10 cellular contexts compared by ENCODE assay signal in the genomic region with DNA sequence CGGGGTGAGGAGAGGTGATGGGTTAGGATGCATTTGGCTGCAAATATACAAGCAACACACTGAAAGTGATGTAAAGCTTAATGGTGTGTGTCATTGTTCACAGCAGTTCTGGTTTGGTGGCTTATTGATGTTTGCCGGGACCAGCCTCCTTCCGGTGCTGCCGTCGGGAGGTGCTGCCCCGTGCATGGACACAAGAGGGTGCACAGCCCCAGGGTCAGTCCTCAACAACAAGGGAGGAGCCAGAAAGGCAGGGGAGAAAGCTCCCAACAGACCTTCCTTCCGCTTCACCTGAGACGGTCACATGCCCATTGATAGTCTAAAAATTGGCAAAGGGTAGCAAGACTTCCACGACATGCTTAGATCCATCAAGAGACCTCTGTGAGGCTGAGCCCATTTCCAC. TPM values are rescaled to one million over a fixed set of nuclear protein-coding genes. Genes with fewer than 3 reads are reported as not detected.
DNase-seq lines count a peak whose midpoint lies in the region; ATAC-seq and TF ChIP-seq lines count a peak whose summit lies in the region.
"Had no signal": no experiment of that assay in that cellular context is flagged by ENCODE, and none has a peak within 500 bp of the region (broad histone marks: within the 10 kb centered on the region; RNA-seq: fewer than 3 reads in every experiment).

No MANE protein-coding gene starts in this region.

- H3K27me3 ChIP-seq in right lobe of liver (no peaks in the 10 kb centered on the region), smooth muscle cell (ENCODE audit: low read depth) (no peaks in the 10 kb centered on the region)
- H3K27me3 ChIP-seq: cardiac muscle cell had no signal

- H3K9me3 ChIP-seq in right lobe of liver (no peaks in the 10 kb centered on the region), smooth muscle cell (replicated peaks; ENCODE audit: low read depth) (no peaks in the 10 kb centered on the region)

- no peak overlapping the region for H2AFZ ChIP-seq in smooth muscle cell (ENCODE audit: low read depth)

- H3K27ac ChIP-seq in right lobe of liver (no peak overlapping the region), smooth muscle cell (ENCODE audit: low read depth) (no peak overlapping the region)
- H3K27ac ChIP-seq: cardiac muscle cell had no signal

- H3K36me3 Mint-ChIP-seq in Calu3 (ENCODE audit: insufficient read depth, unreplicated experiment) (no peaks in the 10 kb centered on the region), HFFc6 (ENCODE audit: low read depth) (no peaks in the 10 kb centered on the region)
- H3K36me3 Mint-ChIP-seq in activated T-helper 17 cell treated with anti-CD3 and anti-CD28 coated beads, Interleukin-2, amount 50 U/mL, for 72 hours (ENCODE audit: low read depth) = no peaks in the 10 kb centered on the region

- H3K4me1 ChIP-seq in right lobe of liver = no peaks in the 10 kb centered on the region
- H3K4me1 ChIP-seq in smooth muscle cell (ENCODE audit: low read depth) = peaks cover 9% of the 10 kb centered on the region

- WGBS in right lobe of liver (ENCODE audit: insufficient coverage, low coverage, low lambda C conversion rate, missing lambda C conversion rate) = 35% methylated on average over 4 of the region's 9 CpGs
- WGBS in smooth muscle cell (ENCODE audit: low lambda C conversion rate) = 91% methylated on average over 9 of the region's 9 CpGs

- no peaks in the 10 kb centered on the region for H4K20me1 ChIP-seq in smooth muscle cell (ENCODE audit: low read depth)

- BruUV-seq in Calu3 (replicated peaks; lab: Mats Ljungman, UMichigan) = no TSS peak

- H3F3A ChIP-seq in smooth muscle cell (ENCODE audit: low read depth) = no peaks in the 10 kb centered on the region

- no peaks in the 10 kb centered on the region for H3K79me2 ChIP-seq in smooth muscle cell (ENCODE audit: low read depth)

- no peaks in the 10 kb centered on the region for H3K4me1 Mint-ChIP-seq in Calu3 (ENCODE audit: low read depth, unreplicated experiment)
- H3K4me1 Mint-ChIP-seq in HFFc6 (ENCODE audit: low read depth) = peaks cover 24% of the 10 kb centered on the region
- H3K4me1 Mint-ChIP-seq in activated T-helper 17 cell treated with anti-CD3 and anti-CD28 coated beads, Interleukin-2, amount 50 U/mL, for 72 hours = no peaks in the 10 kb centered on the region

- H3K27ac Mint-ChIP-seq in Calu3 (ENCODE audit: unreplicated experiment) (no peak overlapping the region), HFFc6 (no peak overlapping the region)
- H3K27ac Mint-ChIP-seq in activated T-helper 17 cell treated with anti-CD3 and anti-CD28 coated beads, Interleukin-2, amount 50 U/mL, for 72 hours = no peak overlapping the region
- H3K27ac Mint-ChIP-seq: nephron had no signal

- intact Hi-C loops in Calu3 (cut with micrococcal nuclease; ENCODE audit: unreplicated experiment) (no loop called here), right lobe of liver (cut with DNase I) (no loop called here)

- ATAC-seq in activated T-helper 17 cell treated with anti-CD3 and anti-CD28 coated beads, Interleukin-2, amount 50 U/mL, for 72 hours (replicated peaks) = peak; percentile 19
- peak; percentile 98 to 100 (median 100) for ATAC-seq in right lobe of liver

- H3K27me3 Mint-ChIP-seq in Calu3 (ENCODE audit: unreplicated experiment) (no peaks in the 10 kb centered on the region), HFFc6 (ENCODE audit: insufficient read depth) (no peaks in the 10 kb centered on the region; the same call in 1 of the 2 replicates)
- peaks cover 34% of the 10 kb centered on the region for H3K27me3 Mint-ChIP-seq in activated T-helper 17 cell treated with anti-CD3 and anti-CD28 coated beads, Interleukin-2, amount 50 U/mL, for 72 hours

- CTCF ChIA-PET in Calu3 (lab: Charles Lee) = no interaction called here

- H3K9ac ChIP-seq in smooth muscle cell (ENCODE audit: low read depth) = no peak overlapping the region

- no peaks in the 10 kb centered on the region for H3K36me3 ChIP-seq in right lobe of liver
- no peaks in the 10 kb centered on the region for H3K36me3 ChIP-seq in smooth muscle cell (ENCODE audit: low read depth)
- H3K36me3 ChIP-seq: cardiac muscle cell had no signal

- H3K4me3 ChIP-seq in right lobe of liver = peak overlapping the region in 1 of 3 donors; percentile 14
- H3K4me3 ChIP-seq in smooth muscle cell = no peak overlapping the region
- H3K4me3 ChIP-seq: cardiac muscle cell had no signal

- H3K4me2 ChIP-seq in smooth muscle cell = no peak overlapping the region

- DNase-seq in Calu3 (peak; percentile 30), HFFc6 (peak; percentile 7), right lobe of liver (peak; percentile 69 to 77 (median 70)), medulla oblongata (ENCODE audit: extremely low spot score) (no peak), NCI-H2107 treated with DMSO at 0.1 percent for 48 hours (lab: John Stamatoyannopoulos, UW; ENCODE audit: unreplicated experiment) (no peak), NCI-H1694 (lab: John Stamatoyannopoulos, UW) (no peak), smooth muscle cell (lab: John Stamatoyannopoulos, UW; ENCODE audit: unreplicated experiment) (no peak)

- TF ChIP-seq CTCF in Calu3 (IDR thresholded peaks at IDR 0.05; ENCODE audit: unreplicated experiment) = no peak
- peak; percentile 60 for TF ChIP-seq CTCF in HFFc6 (IDR thresholded peaks at IDR 0.05)
- TF ChIP-seq CTCF in right lobe of liver (IDR thresholded peaks at IDR 0.05) = peak; percentile 59 to 77 (median 74)
- TF ChIP-seq CTCF in smooth muscle cell (IDR thresholded peaks at IDR 0.05; ENCODE audit: borderline replicate concordance, insufficient read depth, poor library complexity, severe bottlenecking) = no peak

- H3K9me3 Mint-ChIP-seq in Calu3 (ENCODE audit: low read depth, unreplicated experiment) = peaks cover 7% of the 10 kb centered on the region
- H3K9me3 Mint-ChIP-seq in HFFc6 = no peaks in the 10 kb centered on the region
- no peaks in the 10 kb centered on the region for H3K9me3 Mint-ChIP-seq in activated T-helper 17 cell treated with anti-CD3 and anti-CD28 coated beads, Interleukin-2, amount 50 U/mL, for 72 hours

- TF ChIP-seq POLR2A in right lobe of liver (IDR thresholded peaks at IDR 0.05) = no peak

- no peak overlapping the region for H3K4me3 Mint-ChIP-seq in Calu3 (ENCODE audit: low read depth, unreplicated experiment)
- no peak overlapping the region for H3K4me3 Mint-ChIP-seq in HFFc6
- no peak overlapping the region for H3K4me3 Mint-ChIP-seq in activated T-helper 17 cell treated with anti-CD3 and anti-CD28 coated beads, Interleukin-2, amount 50 U/mL, for 72 hours
- H3K4me3 Mint-ChIP-seq: nephron had no signal

RNA-seq across cellular contexts. Expression of a gene that starts 9.5 kb away (rescaled TPM):
- 1.6 and 3.2 TPM in 2 replicates for total RNA-seq in Calu3 (2022)
- 1 to 10 TPM in 4 of 6 experiments, under 1 TPM in 2; 0.94 to 2.5 (median 1.4) TPM for total RNA-seq in HFFc6 (2021; fragmentation: NEBNext Ultra II Directional; extraction: Animal tissue kit (Norgen Biotek cat#: 25700))
- 1 to 10 TPM; 1.3 to 2.0 TPM for total RNA-seq in activated T-helper 17 cell treated with anti-CD3 and anti-CD28 coated beads, Interleukin-2, amount 50 U/mL, for 72 hours
- total RNA-seq in right lobe of liver = under 1 TPM in 5 of 6 experiments, not detected in 1; 0.23 to 0.84 (median 0.66) TPM
- 4.3 TPM in 2 replicates for total RNA-seq in smooth muscle cell
- 0.63 and 2.6 TPM in 2 replicates for polyA plus RNA-seq in smooth muscle cell

Comparison
In these comparisons a context has a peak if more than half of its experiments do, and no peak if none do; other contexts are left out.
1. DNase-seq: peak in Calu3 (single experiment), HFFc6 (single experiment) and right lobe of liver (3 of 3); none in medulla oblongata (single experiment), NCI-H2107 treated with DMSO at 0.1 percent for 48 hours (single experiment), NCI-H1694 (single experiment) and smooth muscle cell (single experiment).
2. CTCF ChIP-seq: peak in HFFc6 (single experiment) and right lobe of liver (4 of 4); none in Calu3 (single experiment) and smooth muscle cell (single experiment).